In the genomic region with DNA sequence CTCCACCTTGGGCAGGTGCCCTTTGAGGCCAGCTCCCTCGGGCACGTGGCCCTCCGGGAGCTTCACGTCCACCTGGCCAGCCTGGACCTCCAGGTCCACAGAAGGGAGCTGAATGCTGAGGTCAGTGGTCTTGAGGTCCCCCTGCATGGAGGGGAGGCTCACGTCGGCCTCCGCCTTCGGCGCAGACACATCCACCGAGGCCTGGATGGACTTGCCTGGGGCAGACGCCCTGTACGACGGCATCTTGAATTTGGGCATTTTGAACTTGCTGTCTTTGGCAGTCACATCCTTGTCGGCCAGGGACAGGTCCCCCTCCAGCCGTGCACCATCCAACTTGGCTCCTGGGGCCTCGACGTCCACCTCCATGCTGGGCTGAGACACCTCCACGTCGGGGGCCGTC, we compare ENCODE assay signal across 4 cellular contexts. TPM values are rescaled to one million over a fixed set of nuclear protein-coding genes. Genes with fewer than 3 reads are reported as not detected.
"Had no signal": no experiment of that assay in that cellular context is flagged by ENCODE, and none has a peak within 500 bp of the region (broad histone marks: within the 10 kb centered on the region; RNA-seq: fewer than 3 reads in every experiment).

No MANE protein-coding gene starts in this region.

RNA-seq across cellular contexts. Expression of a gene that starts 20.6 kb away (rescaled TPM):
- total RNA-seq: GM23248, H4, H7, HepG2 had no signal
- polyA plus RNA-seq: GM23248, HepG2 had no signal
